ENCODE assay signal across 1 cellular context in genomic region chr3:168615489-168616020, GRCh38.
TF ChIP-seq lines count a peak whose summit lies in the region.

No MANE protein-coding gene starts in this region.

TF ChIP-seq in SK-N-SH, 30 proteins besides CTCF, POLR2A, EP300 and RAD21 (continued from another document):
- TF ChIP-seq IRF3 (IDR thresholded peaks at IDR 0.05; ENCODE audit: low read depth, low read length) (no peak), FOXJ3 (CRISPR knock-in tag; IDR thresholded peaks at IDR 0.05) (no peak)
